2 cellular contexts compared by ENCODE assay signal in genomic region chr16:892536-893255, GRCh38.
TF ChIP-seq lines count a peak whose summit lies in the region.

No MANE protein-coding gene starts in this region.

TF ChIP-seq in IMR-90, 13 proteins besides CTCF, POLR2A, EP300 and RAD21:
- no peak for TF ChIP-seq MAZ (IDR thresholded peaks at IDR 0.05; ENCODE audit: borderline replicate concordance, low read depth, low read length)
- no peak for TF ChIP-seq USF2 (IDR thresholded peaks at IDR 0.05; ENCODE audit: low read depth, low read length)
- TF ChIP-seq RCOR1 (IDR thresholded peaks at IDR 0.05; ENCODE audit: insufficient replicate concordance, low read length) = no peak
- no peak for TF ChIP-seq MAFK (IDR thresholded peaks at IDR 0.05; ENCODE audit: low read depth, low read length)
- TF ChIP-seq SMC3 (IDR thresholded peaks at IDR 0.05; ENCODE audit: low read depth, low read length) = no peak
- no peak for TF ChIP-seq FOS (IDR thresholded peaks at IDR 0.05; ENCODE audit: low read depth, low read length)
- no peak for TF ChIP-seq BHLHE40 (IDR thresholded peaks at IDR 0.05; ENCODE audit: low read depth, low read length)
- no peak for TF ChIP-seq CHD1 (IDR thresholded peaks at IDR 0.05; ENCODE audit: low read depth, low read length)
- no peak for TF ChIP-seq RFX5 (IDR thresholded peaks at IDR 0.05; ENCODE audit: low read depth, low read length)
- no peak for TF ChIP-seq CEBPB (IDR thresholded peaks at IDR 0.05; ENCODE audit: low read depth, low read length)
- TF ChIP-seq ELK1 (IDR thresholded peaks at IDR 0.05; ENCODE audit: borderline replicate concordance, low read depth, low read length) = no peak
- TF ChIP-seq MXI1 (IDR thresholded peaks at IDR 0.05; ENCODE audit: borderline replicate concordance, low read depth, low read length) = no peak
- no peak for TF ChIP-seq NFE2L2 (IDR thresholded peaks at IDR 0.05; ENCODE audit: low read depth, low read length)

TF ChIP-seq in H1, 55 proteins besides CTCF, POLR2A, EP300 and RAD21:
- TF ChIP-seq BACH1 (IDR thresholded peaks at IDR 0.05; ENCODE audit: low read length) = no peak
- TF ChIP-seq CHD7 (IDR thresholded peaks at IDR 0.05; ENCODE audit: insufficient replicate concordance, low read length) = no peak
- no peak for TF ChIP-seq POLR2AphosphoS5 (IDR thresholded peaks at IDR 0.05; ENCODE audit: low read depth, low read length)
- no peak for TF ChIP-seq RXRA (IDR thresholded peaks at IDR 0.05; ENCODE audit: insufficient read depth, low read depth, low read length)
- no peak for TF ChIP-seq YY1 (IDR thresholded peaks at IDR 0.05; ENCODE audit: low read depth, low read length)
- no peak for TF ChIP-seq USF2 (IDR thresholded peaks at IDR 0.05; ENCODE audit: low read length)
- no peak for TF ChIP-seq GABPA (IDR thresholded peaks at IDR 0.05; ENCODE audit: borderline replicate concordance, insufficient read depth, low read length)
